Comparison of ENCODE assay signal across 1 cellular context in genomic region chr22:12626894-12627293, GRCh38.
A peak's percentile ranks its signal among the peaks of the same experiment; 100 is the strongest.
DNase-seq lines count a peak whose midpoint lies in the region; TF ChIP-seq lines count a peak whose summit lies in the region.
"Not testable (repeated sequence)": the region's sequence is repeated elsewhere in the genome, so short reads cannot be mapped to it uniquely, and the experiment has no call there.

No MANE protein-coding gene starts in this region.

- not testable (repeated sequence) for TF ChIP-seq CTCF in endothelial cell (IDR thresholded peaks at IDR 0.05; ENCODE audit: unreplicated experiment)

- not testable (repeated sequence) for H3K27ac Mint-ChIP-seq in endothelial cell (ENCODE audit: unreplicated experiment)

- not testable (repeated sequence) for H3K4me1 Mint-ChIP-seq in endothelial cell (ENCODE audit: unreplicated experiment)

- H3K27me3 Mint-ChIP-seq in endothelial cell (ENCODE audit: unreplicated experiment): not testable (repeated sequence)

- not testable (repeated sequence) for H3K36me3 Mint-ChIP-seq in endothelial cell (ENCODE audit: low read depth, unreplicated experiment)

- peaks cover 38% of the 10 kb centered on the region for H3K9me3 Mint-ChIP-seq in endothelial cell (ENCODE audit: unreplicated experiment)

- H3K4me3 Mint-ChIP-seq in endothelial cell (ENCODE audit: unreplicated experiment): peak overlapping the region; percentile 26

- DNase-seq in endothelial cell (ENCODE audit: low spot score): not testable (repeated sequence)
